ENCODE assay signal across 7 cellular contexts in genomic region chr1:19715334-19716203, GRCh38. TPM values are rescaled to one million over a fixed set of nuclear protein-coding genes. Genes with fewer than 3 reads are reported as not detected.
DNase-seq lines count a peak whose midpoint lies in the region; ATAC-seq and TF ChIP-seq lines count a peak whose summit lies in the region.

No MANE protein-coding gene starts in this region.

- no peaks in the 10 kb centered on the region for H3K36me3 ChIP-seq in Karpas-422 (ENCODE audit: insufficient read depth, low read length)

- H3K4me3 Mint-ChIP-seq in natural killer cell: no peak overlapping the region
- no peak overlapping the region for H3K4me3 Mint-ChIP-seq in stimulated activated memory B cell treated with anti-CD40 and anti-IgM and Interleukin-4, amounts not matched to agents 10 μg/mL and 1 μg/mL and 100 μg/mL, for 72 hours

- no peaks in the 10 kb centered on the region for H3K27me3 Mint-ChIP-seq in natural killer cell (ENCODE audit: low read depth in 2 of 2)
- H3K27me3 Mint-ChIP-seq in stimulated activated memory B cell treated with anti-CD40 and anti-IgM and Interleukin-4, amounts not matched to agents 10 μg/mL and 1 μg/mL and 100 μg/mL, for 72 hours: no peaks in the 10 kb centered on the region

- peak overlapping the region; percentile 51 for H3K4me2 ChIP-seq in Karpas-422 (ENCODE audit: low read depth, low read length, poor library complexity, severe bottlenecking)

- H3K9ac ChIP-seq in Karpas-422 (ENCODE audit: low read length): no peak overlapping the region

- H3K4me1 Mint-ChIP-seq in natural killer cell: peaks cover 0 to 6% of the 10 kb centered on the region in 2 donors
- peaks cover 6% of the 10 kb centered on the region for H3K4me1 Mint-ChIP-seq in stimulated activated memory B cell treated with anti-CD40 and anti-IgM and Interleukin-4, amounts not matched to agents 10 μg/mL and 1 μg/mL and 100 μg/mL, for 72 hours

- H3K9me3 Mint-ChIP-seq in natural killer cell: no peaks in the 10 kb centered on the region
- no peaks in the 10 kb centered on the region for H3K9me3 Mint-ChIP-seq in stimulated activated memory B cell treated with anti-CD40 and anti-IgM and Interleukin-4, amounts not matched to agents 10 μg/mL and 1 μg/mL and 100 μg/mL, for 72 hours

- no peak overlapping the region for H3K27ac ChIP-seq in Karpas-422 (ENCODE audit: low read length)

- no peaks in the 10 kb centered on the region for H3K9me3 ChIP-seq in Karpas-422 (ENCODE audit: low read length)

- TF ChIP-seq CTCF in natural killer cell (IDR thresholded peaks at IDR 0.05): peak; percentile 77

- peak overlapping the region; percentile 97 for H2AFZ ChIP-seq in Karpas-422 (ENCODE audit: low read length)

- H3K4me1 ChIP-seq in Karpas-422 (ENCODE audit: low read length): peaks cover 9% of the 10 kb centered on the region

- intact Hi-C loops in natural killer cell (cut with micrococcal nuclease): no loop called here

- DNase-seq in Karpas-422 (peak; percentile 97), OCI-M2 (lab: John Stamatoyannopoulos, UW; ENCODE audit: unreplicated experiment) (peak; percentile 29), activated T-cell treated with anti-CD3 and anti-CD28 coated beads for 1 hour (ENCODE audit: low read depth) (peak; percentile 69), natural killer cell (peak; percentile 72)

- no peaks in the 10 kb centered on the region for H3K9me2 ChIP-seq in Karpas-422 (replicated peaks; ENCODE audit: insufficient read depth, low read length)

- no peaks in the 10 kb centered on the region for H4K20me1 ChIP-seq in Karpas-422 (ENCODE audit: insufficient read depth, low read depth, low read length)

- H3K79me2 ChIP-seq in Karpas-422 (ENCODE audit: low read length): no peaks in the 10 kb centered on the region

- ATAC-seq in GM18502 (IDR thresholded peaks at IDR 0.05; ENCODE audit: poor library complexity, unreplicated experiment) (peak; percentile 63), esophagus mucosa (peak; percentile 98), natural killer cell (peak; percentile 93 to 100 (median 100))
- ATAC-seq in stimulated activated memory B cell treated with anti-CD40 and anti-IgM and Interleukin-4, amounts not matched to agents 10 μg/mL and 1 μg/mL and 100 μg/mL, for 72 hours: peak; percentile 89

- H3K27ac Mint-ChIP-seq in natural killer cell: no peak overlapping the region
- H3K27ac Mint-ChIP-seq in stimulated activated memory B cell treated with anti-CD40 and anti-IgM and Interleukin-4, amounts not matched to agents 10 μg/mL and 1 μg/mL and 100 μg/mL, for 72 hours: no peak overlapping the region

- no peaks in the 10 kb centered on the region for H3K36me3 Mint-ChIP-seq in natural killer cell
- H3K36me3 Mint-ChIP-seq in stimulated activated memory B cell treated with anti-CD40 and anti-IgM and Interleukin-4, amounts not matched to agents 10 μg/mL and 1 μg/mL and 100 μg/mL, for 72 hours: peaks cover 12% of the 10 kb centered on the region

- no peaks in the 10 kb centered on the region for H3K27me3 ChIP-seq in Karpas-422 (ENCODE audit: low read length)

- 0 out of 2 replicates have a peak overlapping the region, but pooled peaks have one; percentile 33 for H3K4me3 ChIP-seq in Karpas-422 (ENCODE audit: low read length)

RNA-seq across cellular contexts. Expression of gene HTR6, which starts 50.9 kb away (rescaled TPM):
- total RNA-seq in Karpas-422 (2014; rRNA removed; shearing (Covaris generic); ENCODE audit: low replicate concordance): not detected in 2 replicates
- not detected for total RNA-seq in esophagus mucosa
- total RNA-seq in natural killer cell: under 1 TPM in 1 of 3 donors, not detected in 2; 0.18 TPM

Comparison
In these comparisons a context has a peak if more than half of its experiments do, and no peak if none do; other contexts are left out.
1. DNase-seq: peak in every context shown above with its lines; median percentile 97 in Karpas-422; 72 in natural killer cell; 69 in activated T-cell treated with anti-CD3 and anti-CD28 coated beads for 1 hour; 29 in OCI-M2.